Comparison of ENCODE assay signal across 21 cellular contexts in the genomic region with DNA sequence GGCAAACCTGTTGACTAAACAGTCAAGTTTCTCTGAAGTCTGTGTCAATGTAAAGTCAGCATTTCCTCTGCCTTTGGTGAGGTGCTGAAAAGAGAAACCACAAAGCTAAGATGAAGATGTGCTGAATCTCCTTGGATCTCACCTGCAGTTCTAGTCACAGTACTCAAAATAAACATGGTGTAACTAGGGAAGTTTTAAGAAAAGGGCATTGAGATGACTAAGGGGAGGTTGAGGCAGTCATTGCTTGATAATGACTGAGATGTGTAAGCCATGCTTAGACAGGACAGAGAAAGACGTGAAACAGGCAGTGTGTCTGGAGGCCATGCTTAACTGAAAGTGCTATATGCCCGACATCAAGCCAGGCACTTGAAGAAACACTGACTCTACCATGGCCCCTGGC.
DNase-seq lines count a peak whose midpoint lies in the region; ATAC-seq and TF ChIP-seq lines count a peak whose summit lies in the region.
"Had no signal": no experiment of that assay in that cellular context is flagged by ENCODE, and none has a peak within 500 bp of the region (broad histone marks: within the 10 kb centered on the region; RNA-seq: fewer than 3 reads in every experiment).

No MANE protein-coding gene starts in this region.

- CTCF ChIA-PET in activated CD8-positive, alpha-beta T cell treated with anti-CD3 and anti-CD28 coated beads for 36 hours (lab: Charles Lee): no interaction called here

- peak; percentile 3 for DNase-seq in activated CD4-positive, alpha-beta T cell treated with anti-CD3 and anti-CD28 coated beads for 48 hours
- DNase-seq in activated CD4-positive, alpha-beta T cell treated with anti-CD3 and anti-CD28 coated beads, Interleukin-2, amount 50 U/mL, for 48 hours: no peak
- DNase-seq in GM23338 (ENCODE audit: low spot score) (no peak), immature natural killer cell (peak; percentile 22 to 41 (median 27)), DMS53 (lab: John Stamatoyannopoulos, UW) (no peak)
- peak; percentile 30 for DNase-seq in activated CD8-positive, alpha-beta T cell treated with anti-CD3 and anti-CD28 coated beads for 36 hours
- DNase-seq: activated CD4-positive, alpha-beta T cell treated with anti-CD3 and anti-CD28 coated beads, Interleukin-2, amount 10 ng/mL, durations not matched to agents 7 days and 5 days; AML-193; COR-L47; esophagus squamous epithelium; NCI-H1105 treated with DMSO at 0.1 percent for 48 hours; NCI-H2029 treated with DMSO at 0.1 percent for 48 hours; NCI-H345; NCI-H82; occipital lobe; Right ventricle myocardium superior; spleen had no signal

- no peak overlapping the region for H3K4me3 ChIP-seq in GM23338
- H3K4me3 ChIP-seq: esophagus squamous epithelium, gastroesophageal sphincter, spleen had no signal

- H4K20me1 ChIP-seq in GM23338 (replicated peaks; ENCODE audit: insufficient read depth): no peaks in the 10 kb centered on the region

- no peak for TF ChIP-seq CTCF in GM23338 (conservative IDR thresholded peaks at IDR 0.05; ENCODE audit: low read depth in 2 of 2)
- TF ChIP-seq CTCF in activated CD8-positive, alpha-beta T cell treated with anti-CD3 and anti-CD28 coated beads for 36 hours (IDR thresholded peaks at IDR 0.05): no peak

- H3K27me3 ChIP-seq in GM23338 (ENCODE audit: insufficient read depth): no peaks in the 10 kb centered on the region
- H3K27me3 ChIP-seq: esophagus squamous epithelium, gastroesophageal sphincter, spleen had no signal

- H3K27ac ChIP-seq in GM23338 (ENCODE audit: low read depth): no peak overlapping the region
- H3K27ac ChIP-seq: esophagus squamous epithelium, gastroesophageal sphincter, spleen had no signal

- H3K27me3 Mint-ChIP-seq in GM23338 (ENCODE audit: insufficient read depth, low read depth, poor library complexity) (no peaks in the 10 kb centered on the region), immature natural killer cell (ENCODE audit: low read depth in 3 of 3) (peaks cover 0 to 4% (median 3%) of the 10 kb centered on the region in 3 donors)
- no peaks in the 10 kb centered on the region for H3K27me3 Mint-ChIP-seq in activated CD8-positive, alpha-beta T cell treated with anti-CD3 and anti-CD28 coated beads for 36 hours
- H3K27me3 Mint-ChIP-seq: activated CD4-positive, alpha-beta T cell treated with anti-CD3 and anti-CD28 coated beads, Interleukin-2, amount 10 ng/mL, durations not matched to agents 7 days and 5 days; brain had no signal

- H3K9me3 Mint-ChIP-seq in GM23338 (no peaks in the 10 kb centered on the region), immature natural killer cell (no peaks in the 10 kb centered on the region)
- peaks cover 4% of the 10 kb centered on the region for H3K9me3 Mint-ChIP-seq in activated CD8-positive, alpha-beta T cell treated with anti-CD3 and anti-CD28 coated beads for 36 hours
- H3K9me3 Mint-ChIP-seq: brain had no signal

- POLR2A ChIA-PET in activated CD8-positive, alpha-beta T cell treated with anti-CD3 and anti-CD28 coated beads for 36 hours (lab: Charles Lee): no interaction called here

- H3K4me1 Mint-ChIP-seq in GM23338: no peaks in the 10 kb centered on the region
- peaks cover 31% of the 10 kb centered on the region for H3K4me1 Mint-ChIP-seq in activated CD8-positive, alpha-beta T cell treated with anti-CD3 and anti-CD28 coated beads for 36 hours (ENCODE audit: low read depth)
- H3K4me1 Mint-ChIP-seq in immature natural killer cell: peaks cover 43 to 44% of the 10 kb centered on the region in 2 donors

- no peak for ATAC-seq in GM23338
- peak; percentile 83 for ATAC-seq in activated CD8-positive, alpha-beta T cell treated with anti-CD3 and anti-CD28 coated beads for 36 hours
- ATAC-seq in GM21529 (IDR thresholded peaks at IDR 0.05; ENCODE audit: unreplicated experiment): no peak
- ATAC-seq in HG03039 (IDR thresholded peaks at IDR 0.05; ENCODE audit: unreplicated experiment): no peak
- ATAC-seq: gastroesophageal sphincter had no signal

- H3K9me2 ChIP-seq in GM23338 (ENCODE audit: insufficient read depth): no peaks in the 10 kb centered on the region; the same call in 1 of the 2 replicates

- H3K4me3 Mint-ChIP-seq in GM23338: no peak overlapping the region
- no peak overlapping the region for H3K4me3 Mint-ChIP-seq in activated CD8-positive, alpha-beta T cell treated with anti-CD3 and anti-CD28 coated beads for 36 hours
- peak overlapping the region; percentile 68 to 85 (median 77) for H3K4me3 Mint-ChIP-seq in immature natural killer cell
- H3K4me3 Mint-ChIP-seq: activated CD4-positive, alpha-beta T cell treated with anti-CD3 and anti-CD28 coated beads, Interleukin-2, amount 10 ng/mL, durations not matched to agents 7 days and 5 days; brain had no signal

- intact Hi-C loops in activated CD8-positive, alpha-beta T cell treated with anti-CD3 and anti-CD28 coated beads for 36 hours (cut with micrococcal nuclease): no loop called here

- H3K4me1 ChIP-seq in GM23338 (ENCODE audit: insufficient read depth): no peaks in the 10 kb centered on the region
- H3K4me1 ChIP-seq: esophagus squamous epithelium, gastroesophageal sphincter, spleen had no signal

- no peaks in the 10 kb centered on the region for H3K79me2 ChIP-seq in GM23338 (replicated peaks; ENCODE audit: insufficient read depth)

- no peaks in the 10 kb centered on the region for H3F3A ChIP-seq in GM23338 (replicated peaks; ENCODE audit: low read depth)

- H3K27ac Mint-ChIP-seq in GM23338 (no peak overlapping the region), immature natural killer cell (peak overlapping the region; percentile 74 to 92 (median 84))
- peak overlapping the region; percentile 56 for H3K27ac Mint-ChIP-seq in activated CD8-positive, alpha-beta T cell treated with anti-CD3 and anti-CD28 coated beads for 36 hours
- H3K27ac Mint-ChIP-seq: activated CD4-positive, alpha-beta T cell treated with anti-CD3 and anti-CD28 coated beads, Interleukin-2, amount 10 ng/mL, durations not matched to agents 7 days and 5 days; brain had no signal

- H3K4me2 ChIP-seq in GM23338: no peak overlapping the region

- H3K36me3 Mint-ChIP-seq in GM23338 (ENCODE audit: low read depth) (no peaks in the 10 kb centered on the region), immature natural killer cell (no peaks in the 10 kb centered on the region)
- H3K36me3 Mint-ChIP-seq in activated CD8-positive, alpha-beta T cell treated with anti-CD3 and anti-CD28 coated beads for 36 hours (ENCODE audit: low read depth): peaks cover 4% of the 10 kb centered on the region
- H3K36me3 Mint-ChIP-seq: brain had no signal

- peak overlapping the region; percentile 24; the same call in 1 of the 2 replicates for H2AFZ ChIP-seq in GM23338

- H3K36me3 ChIP-seq in GM23338 (ENCODE audit: insufficient read depth): no peaks in the 10 kb centered on the region
- H3K36me3 ChIP-seq: esophagus squamous epithelium, gastroesophageal sphincter, spleen had no signal

TF ChIP-seq in GM23338, 12 proteins besides CTCF, POLR2A, EP300 and RAD21:
- no peak for TF ChIP-seq NANOG (IDR thresholded peaks at IDR 0.05; ENCODE audit: borderline replicate concordance)
- TF ChIP-seq ZNF114 (CRISPR knock-in tag; IDR thresholded peaks at IDR 0.05): no peak
- TF ChIP-seq, protein P1, sequence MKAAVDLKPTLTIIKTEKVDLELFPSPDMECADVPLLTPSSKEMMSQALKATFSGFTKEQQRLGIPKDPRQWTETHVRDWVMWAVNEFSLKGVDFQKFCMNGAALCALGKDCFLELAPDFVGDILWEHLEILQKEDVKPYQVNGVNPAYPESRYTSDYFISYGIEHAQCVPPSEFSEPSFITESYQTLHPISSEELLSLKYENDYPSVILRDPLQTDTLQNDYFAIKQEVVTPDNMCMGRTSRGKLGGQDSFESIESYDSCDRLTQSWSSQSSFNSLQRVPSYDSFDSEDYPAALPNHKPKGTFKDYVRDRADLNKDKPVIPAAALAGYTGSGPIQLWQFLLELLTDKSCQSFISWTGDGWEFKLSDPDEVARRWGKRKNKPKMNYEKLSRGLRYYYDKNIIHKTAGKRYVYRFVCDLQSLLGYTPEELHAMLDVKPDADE (IDR thresholded peaks at IDR 0.05): no peak
- TF ChIP-seq EZH2 (IDR thresholded peaks at IDR 0.05; ENCODE audit: low read depth, unreplicated experiment): no peak
- no peak for TF ChIP-seq STAT1 (IDR thresholded peaks at IDR 0.05; ENCODE audit: unreplicated experiment)
- no peak for TF ChIP-seq JUNB (IDR thresholded peaks at IDR 0.05; ENCODE audit: unreplicated experiment)
- TF ChIP-seq POLR2AphosphoS5 (IDR thresholded peaks at IDR 0.05; ENCODE audit: low read depth): no peak
- TF ChIP-seq ZNF331 (CRISPR knock-in tag; IDR thresholded peaks at IDR 0.05; ENCODE audit: low read depth): no peak
- TF ChIP-seq, protein P2, sequence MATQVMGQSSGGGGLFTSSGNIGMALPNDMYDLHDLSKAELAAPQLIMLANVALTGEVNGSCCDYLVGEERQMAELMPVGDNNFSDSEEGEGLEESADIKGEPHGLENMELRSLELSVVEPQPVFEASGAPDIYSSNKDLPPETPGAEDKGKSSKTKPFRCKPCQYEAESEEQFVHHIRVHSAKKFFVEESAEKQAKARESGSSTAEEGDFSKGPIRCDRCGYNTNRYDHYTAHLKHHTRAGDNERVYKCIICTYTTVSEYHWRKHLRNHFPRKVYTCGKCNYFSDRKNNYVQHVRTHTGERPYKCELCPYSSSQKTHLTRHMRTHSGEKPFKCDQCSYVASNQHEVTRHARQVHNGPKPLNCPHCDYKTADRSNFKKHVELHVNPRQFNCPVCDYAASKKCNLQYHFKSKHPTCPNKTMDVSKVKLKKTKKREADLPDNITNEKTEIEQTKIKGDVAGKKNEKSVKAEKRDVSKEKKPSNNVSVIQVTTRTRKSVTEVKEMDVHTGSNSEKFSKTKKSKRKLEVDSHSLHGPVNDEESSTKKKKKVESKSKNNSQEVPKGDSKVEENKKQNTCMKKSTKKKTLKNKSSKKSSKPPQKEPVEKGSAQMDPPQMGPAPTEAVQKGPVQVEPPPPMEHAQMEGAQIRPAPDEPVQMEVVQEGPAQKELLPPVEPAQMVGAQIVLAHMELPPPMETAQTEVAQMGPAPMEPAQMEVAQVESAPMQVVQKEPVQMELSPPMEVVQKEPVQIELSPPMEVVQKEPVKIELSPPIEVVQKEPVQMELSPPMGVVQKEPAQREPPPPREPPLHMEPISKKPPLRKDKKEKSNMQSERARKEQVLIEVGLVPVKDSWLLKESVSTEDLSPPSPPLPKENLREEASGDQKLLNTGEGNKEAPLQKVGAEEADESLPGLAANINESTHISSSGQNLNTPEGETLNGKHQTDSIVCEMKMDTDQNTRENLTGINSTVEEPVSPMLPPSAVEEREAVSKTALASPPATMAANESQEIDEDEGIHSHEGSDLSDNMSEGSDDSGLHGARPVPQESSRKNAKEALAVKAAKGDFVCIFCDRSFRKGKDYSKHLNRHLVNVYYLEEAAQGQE (IDR thresholded peaks at IDR 0.05; ENCODE audit: unreplicated experiment): no peak

Comparison
In these comparisons a context has a peak if more than half of its experiments do, and no peak if none do; other contexts are left out.
1. DNase-seq: peak in activated CD4-positive, alpha-beta T cell treated with anti-CD3 and anti-CD28 coated beads for 48 hours (single experiment), activated CD8-positive, alpha-beta T cell treated with anti-CD3 and anti-CD28 coated beads for 36 hours (single experiment) and immature natural killer cell (3 of 3); none in activated CD4-positive, alpha-beta T cell treated with anti-CD3 and anti-CD28 coated beads, Interleukin-2, amount 50 U/mL, for 48 hours (0 of 2), GM23338 (single experiment) and DMS53 (single experiment).
2. H3K4me3 Mint-ChIP-seq: peak in immature natural killer cell (5 of 5); none in GM23338 (single experiment) and activated CD8-positive, alpha-beta T cell treated with anti-CD3 and anti-CD28 coated beads for 36 hours (single experiment).